ENCODE assay signal across 21 cellular contexts in the genomic region with DNA sequence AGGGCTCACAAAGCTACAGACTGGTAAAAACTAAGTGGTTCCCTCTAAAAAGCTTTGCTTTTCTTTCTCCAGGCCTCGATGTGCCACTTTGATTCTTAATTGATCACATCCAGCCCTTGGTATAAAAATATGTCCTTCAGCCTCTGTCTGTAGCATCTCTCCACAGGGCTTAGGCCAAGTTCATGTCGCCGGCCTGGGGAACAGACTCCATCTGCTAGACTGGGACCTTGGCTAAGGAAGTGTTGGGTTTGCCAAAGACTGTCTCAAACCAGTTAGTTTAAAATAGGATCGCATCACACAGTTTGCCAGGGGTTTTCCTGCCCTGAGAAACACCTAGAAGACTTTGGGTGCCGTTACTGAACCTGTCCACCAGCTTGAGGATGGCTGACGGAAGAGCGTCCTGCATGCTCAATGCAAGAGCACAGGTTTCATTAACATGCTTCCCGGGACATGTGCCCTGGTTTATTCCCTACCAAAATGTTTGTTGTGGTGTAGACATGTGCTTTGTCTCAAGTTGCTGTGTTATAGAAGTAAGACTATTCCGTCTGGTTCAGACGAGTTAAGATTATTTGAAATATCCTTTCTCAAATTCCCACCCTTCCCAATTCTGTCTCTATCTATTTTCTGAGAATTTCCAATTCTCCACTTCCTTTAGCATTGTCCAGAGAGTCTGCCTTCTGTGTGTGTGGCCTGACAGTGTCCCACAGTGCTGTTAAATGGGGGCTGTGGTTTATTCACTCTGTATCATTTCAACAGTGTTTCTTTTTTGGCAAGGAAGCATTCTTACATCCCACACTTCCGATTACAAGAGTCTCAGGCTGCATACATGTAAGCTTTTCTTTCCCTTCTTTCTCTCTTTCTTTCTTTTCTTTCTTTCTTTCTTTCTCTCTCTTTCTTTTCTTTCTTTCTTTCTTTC.
"Had no signal": no experiment of that assay in that cellular context is flagged by ENCODE, and none has a peak within 500 bp of the region (broad histone marks: within the 10 kb centered on the region; RNA-seq: fewer than 3 reads in every experiment).

No MANE protein-coding gene starts in this region.

- H3K4me1 ChIP-seq: gastroesophageal sphincter, prostate gland, right lobe of liver, thyroid gland, vagina had no signal

- H3K36me3 Mint-ChIP-seq: brain; stimulated activated memory B cell treated with anti-CD40 and anti-IgM and Interleukin-4, amounts not matched to agents 10 μg/mL and 1 μg/mL and 100 μg/mL, for 72 hours had no signal

- H3K27me3 ChIP-seq: gastroesophageal sphincter, right lobe of liver, thyroid gland, vagina had no signal

- H3K9ac ChIP-seq: SK-N-SH had no signal

- H3K27ac ChIP-seq: coronary artery, gastroesophageal sphincter, prostate gland, right lobe of liver, thyroid gland, vagina had no signal

- H3K27me3 Mint-ChIP-seq: activated CD4-positive, alpha-beta T cell treated with anti-CD3 and anti-CD28 coated beads, Interleukin-2, amount 10 ng/mL, durations not matched to agents 24 days and 14 days; activated CD8-positive, alpha-beta T cell treated with anti-CD3 and anti-CD28 coated beads for 36 hours; activated naive CD8-positive, alpha-beta T cell treated with anti-CD3 and anti-CD28 coated beads, Interleukin-2, amount 50 U/mL, for 24 hours; brain; central memory CD8-positive, alpha-beta T cell; stimulated activated memory B cell treated with anti-CD40 and anti-IgM and Interleukin-4, amounts not matched to agents 10 μg/mL and 1 μg/mL and 100 μg/mL, for 72 hours had no signal

- H3K4me1 Mint-ChIP-seq: activated CD4-positive, alpha-beta T cell treated with anti-CD3 and anti-CD28 coated beads, Interleukin-2, amount 10 ng/mL, durations not matched to agents 24 days and 14 days; activated naive CD8-positive, alpha-beta T cell treated with anti-CD3 and anti-CD28 coated beads, Interleukin-2, amount 50 U/mL, for 24 hours; brain; central memory CD8-positive, alpha-beta T cell; immature natural killer cell; stimulated activated memory B cell treated with anti-CD40 and anti-IgM and Interleukin-4, amounts not matched to agents 10 μg/mL and 1 μg/mL and 100 μg/mL, for 72 hours had no signal

- H3K4me3 Mint-ChIP-seq: activated CD4-positive, alpha-beta T cell treated with anti-CD3 and anti-CD28 coated beads, Interleukin-2, amount 10 ng/mL, durations not matched to agents 24 days and 14 days; activated CD8-positive, alpha-beta T cell treated with anti-CD3 and anti-CD28 coated beads for 36 hours; activated naive CD4-positive, alpha-beta T cell treated with anti-CD3 and anti-CD28 coated beads for 36 hours; activated naive CD8-positive, alpha-beta T cell treated with anti-CD3 and anti-CD28 coated beads, Interleukin-2, amount 50 U/mL, for 24 hours; brain; central memory CD8-positive, alpha-beta T cell; immature natural killer cell; stimulated activated memory B cell treated with anti-CD40 and anti-IgM and Interleukin-4, amounts not matched to agents 10 μg/mL and 1 μg/mL and 100 μg/mL, for 72 hours had no signal

- ATAC-seq: activated CD8-positive, alpha-beta T cell treated with anti-CD3 and anti-CD28 coated beads for 36 hours; activated naive CD8-positive, alpha-beta T cell treated with anti-CD3 and anti-CD28 coated beads, Interleukin-2, amount 50 U/mL, for 24 hours; gastroesophageal sphincter; right lobe of liver; stimulated activated memory B cell treated with anti-CD40 and anti-IgM and Interleukin-4, amounts not matched to agents 10 μg/mL and 1 μg/mL and 100 μg/mL, for 72 hours had no signal

- DNase-seq: activated CD4-positive, alpha-beta T cell treated with anti-CD3 and anti-CD28 coated beads, Interleukin-2, amount 10 ng/mL, durations not matched to agents 24 days and 14 days; activated CD8-positive, alpha-beta T cell treated with anti-CD3 and anti-CD28 coated beads for 36 hours; activated naive CD4-positive, alpha-beta T cell treated with anti-CD3 and anti-CD28 coated beads for 36 hours; activated naive CD8-positive, alpha-beta T cell treated with anti-CD3 and anti-CD28 coated beads, Interleukin-2, amount 50 U/mL, for 24 hours; activated T-cell treated with anti-CD3 and anti-CD28 coated beads, Interleukin-2, amount 50 U/mL, for 1 hour; anterior cingulate cortex; immature natural killer cell; right lobe of liver; SK-N-SH; stimulated activated CD4-positive, alpha-beta T cell treated with anti-CD3 and anti-CD28 coated beads, Interleukin-4, amount 100 ng/mL, for 4 hours; T-helper 1 cell; T1000; thyroid gland had no signal

- H3K9me3 ChIP-seq: gastroesophageal sphincter, prostate gland, right lobe of liver, SK-N-SH, thyroid gland, vagina had no signal

- H3K4me3 ChIP-seq: coronary artery, gastroesophageal sphincter, lung, prostate gland, right lobe of liver, thyroid gland, vagina had no signal

- H3K4me2 ChIP-seq: SK-N-SH had no signal

- H3K27ac Mint-ChIP-seq: activated CD4-positive, alpha-beta T cell treated with anti-CD3 and anti-CD28 coated beads, Interleukin-2, amount 10 ng/mL, durations not matched to agents 24 days and 14 days; activated CD8-positive, alpha-beta T cell treated with anti-CD3 and anti-CD28 coated beads for 36 hours; activated naive CD4-positive, alpha-beta T cell treated with anti-CD3 and anti-CD28 coated beads for 36 hours; activated naive CD8-positive, alpha-beta T cell treated with anti-CD3 and anti-CD28 coated beads, Interleukin-2, amount 50 U/mL, for 24 hours; brain; immature natural killer cell; stimulated activated memory B cell treated with anti-CD40 and anti-IgM and Interleukin-4, amounts not matched to agents 10 μg/mL and 1 μg/mL and 100 μg/mL, for 72 hours had no signal

- H3K36me3 ChIP-seq: gastroesophageal sphincter, prostate gland, thyroid gland, vagina had no signal
